Comparison of ENCODE assay signal across 15 cellular contexts in genomic region chr17:51224615-51225262, GRCh38. TPM values are rescaled to one million over a fixed set of nuclear protein-coding genes. Genes with fewer than 3 reads are reported as not detected.
A peak's percentile ranks its signal among the peaks of the same experiment; 100 is the strongest.
DNase-seq lines count a peak whose midpoint lies in the region; ATAC-seq and TF ChIP-seq lines count a peak whose summit lies in the region.
"Had no signal": no experiment of that assay in that cellular context is flagged by ENCODE, and none has a peak within 500 bp of the region (broad histone marks: within the 10 kb centered on the region; RNA-seq: fewer than 3 reads in every experiment).

No MANE protein-coding gene starts in this region.

- H3K27me3 ChIP-seq in endodermal cell (ENCODE audit: control insufficient read depth, insufficient read depth, low read length, poor library complexity, severe bottlenecking) = no peaks in the 10 kb centered on the region
- H3K27me3 ChIP-seq in parathyroid adenoma (ENCODE audit: control insufficient read depth, insufficient read depth, low read length) = no peaks in the 10 kb centered on the region
- H3K27me3 ChIP-seq: vagina had no signal

- H3K36me3 ChIP-seq in SK-N-MC (ENCODE audit: insufficient read depth, low read length) = peaks cover 39% of the 10 kb centered on the region
- H3K36me3 ChIP-seq in endodermal cell (ENCODE audit: control insufficient read depth, insufficient read depth, low read length) = peaks cover 40% of the 10 kb centered on the region
- no peaks in the 10 kb centered on the region for H3K36me3 ChIP-seq in parathyroid adenoma (ENCODE audit: control insufficient read depth, insufficient read depth, low read length)

- 88 to 92% methylated on average over 2 to 10 of the region's 10 CpGs for WGBS in endodermal cell (ENCODE audit: insufficient coverage in 1 of 2, insufficient read length in 1 of 2), 2 experiments

- TF ChIP-seq CTCF in endodermal cell (conservative IDR thresholded peaks at IDR 0.05) (no peak), parathyroid adenoma (IDR thresholded peaks at IDR 0.05) (no peak)

- H3K79me2 ChIP-seq in parathyroid adenoma = peaks cover 2% of the 10 kb centered on the region

- H3K4me1 Mint-ChIP-seq in activated naive CD4-positive, alpha-beta T cell treated with anti-CD3 and anti-CD28 coated beads, Interleukin-2, amount 10 ng/mL, durations not matched to agents 7 days and 5 days = peaks cover 22% of the 10 kb centered on the region
- peaks cover 12% of the 10 kb centered on the region for H3K4me1 Mint-ChIP-seq in endodermal cell

- H3K9me3 ChIP-seq in SK-N-MC (ENCODE audit: low read depth, low read length) (no peaks in the 10 kb centered on the region), endodermal cell (ENCODE audit: control insufficient read depth, low read length) (no peaks in the 10 kb centered on the region), parathyroid adenoma (ENCODE audit: control insufficient read depth, low read length) (no peaks in the 10 kb centered on the region)
- H3K9me3 ChIP-seq: HAP-1, vagina had no signal

- H3K9ac ChIP-seq in SK-N-MC (ENCODE audit: insufficient read length) (no peak overlapping the region), endodermal cell (ENCODE audit: extremely low read depth, low read length, poor library complexity, severe bottlenecking) (no peak overlapping the region), parathyroid adenoma (no peak overlapping the region)

- no peaks in the 10 kb centered on the region for H3K9me3 Mint-ChIP-seq in activated naive CD4-positive, alpha-beta T cell treated with anti-CD3 and anti-CD28 coated beads, Interleukin-2, amount 10 ng/mL, durations not matched to agents 7 days and 5 days
- no peaks in the 10 kb centered on the region for H3K9me3 Mint-ChIP-seq in activated naive CD4-positive, alpha-beta T cell treated with anti-CD3 and anti-CD28 coated beads, Interleukin-2, amount 50 U/mL, for 72 hours
- H3K9me3 Mint-ChIP-seq in endodermal cell = no peaks in the 10 kb centered on the region

- H3K36me3 Mint-ChIP-seq in activated naive CD4-positive, alpha-beta T cell treated with anti-CD3 and anti-CD28 coated beads, Interleukin-2, amount 10 ng/mL, durations not matched to agents 7 days and 5 days = peaks cover 32% of the 10 kb centered on the region
- no peaks in the 10 kb centered on the region for H3K36me3 Mint-ChIP-seq in activated naive CD4-positive, alpha-beta T cell treated with anti-CD3 and anti-CD28 coated beads, Interleukin-2, amount 50 U/mL, for 72 hours
- peaks cover 54% of the 10 kb centered on the region for H3K36me3 Mint-ChIP-seq in endodermal cell (ENCODE audit: low read depth)

- CTCF ChIA-PET in activated naive CD4-positive, alpha-beta T cell treated with anti-CD3 and anti-CD28 coated beads, Interleukin-2, amount 10 ng/mL, durations not matched to agents 7 days and 5 days (lab: Charles Lee) = no interaction called here

- H3K4me3 Mint-ChIP-seq in activated naive CD4-positive, alpha-beta T cell treated with anti-CD3 and anti-CD28 coated beads, Interleukin-2, amount 10 ng/mL, durations not matched to agents 7 days and 5 days = no peak overlapping the region
- no peak overlapping the region for H3K4me3 Mint-ChIP-seq in endodermal cell

- DNase-seq in activated naive CD4-positive, alpha-beta T cell treated with anti-CD3 and anti-CD28 coated beads, Interleukin-2, amount 10 ng/mL, durations not matched to agents 7 days and 5 days = no peak
- no peak for DNase-seq in activated naive CD4-positive, alpha-beta T cell treated with anti-CD3 and anti-CD28 coated beads, Interleukin-2, amount 50 U/mL, for 72 hours (ENCODE audit: low spot score in 2 of 2)
- no peak for DNase-seq in SK-N-MC (ENCODE audit: low read depth, low spot score)
- no peak for DNase-seq in endodermal cell
- DNase-seq in NCI-H510A (lab: John Stamatoyannopoulos, UW) = no peak
- DNase-seq in stimulated activated CD4-positive, alpha-beta T cell treated with anti-CD3 and anti-CD28 coated beads, Interleukin-15, amount 100 ng/mL, for 24 hours = no peak
- DNase-seq: activated CD4-positive, alpha-beta T cell treated with anti-CD3 and anti-CD28 coated beads for 48 hours; activated naive CD4-positive, alpha-beta T cell treated with anti-CD3 and anti-CD28 coated beads, Interleukin-2, amount 50 U/mL, for 16 hours; DMS79 treated with DMSO at 0.1 percent for 48 hours; kidney had no signal

- H3K4me2 ChIP-seq in parathyroid adenoma (ENCODE audit: low read length) = peak overlapping the region; percentile 38

- H3K4me3 ChIP-seq in SK-N-MC = no peak overlapping the region
- H3K4me3 ChIP-seq in endodermal cell (ENCODE audit: low read length) = no peak overlapping the region
- no peak overlapping the region for H3K4me3 ChIP-seq in parathyroid adenoma (ENCODE audit: low read depth, low read length)
- H3K4me3 ChIP-seq: coronary artery, HAP-1, vagina had no signal

- peak overlapping the region; percentile 34 for H3K27ac Mint-ChIP-seq in activated naive CD4-positive, alpha-beta T cell treated with anti-CD3 and anti-CD28 coated beads, Interleukin-2, amount 10 ng/mL, durations not matched to agents 7 days and 5 days
- H3K27ac Mint-ChIP-seq in activated naive CD4-positive, alpha-beta T cell treated with anti-CD3 and anti-CD28 coated beads, Interleukin-2, amount 50 U/mL, for 72 hours = no peak overlapping the region
- peak overlapping the region; percentile 35 for H3K27ac Mint-ChIP-seq in endodermal cell

- H2AFZ ChIP-seq in parathyroid adenoma = no peak overlapping the region

- H3K27ac ChIP-seq in SK-N-MC (peak overlapping the region; percentile 49), endodermal cell (ENCODE audit: low read depth, low read length) (no peak overlapping the region), parathyroid adenoma (peak overlapping the region; percentile 31)
- H3K27ac ChIP-seq: vagina had no signal

- no peaks in the 10 kb centered on the region for H3K27me3 Mint-ChIP-seq in activated naive CD4-positive, alpha-beta T cell treated with anti-CD3 and anti-CD28 coated beads, Interleukin-2, amount 10 ng/mL, durations not matched to agents 7 days and 5 days
- H3K27me3 Mint-ChIP-seq in endodermal cell (ENCODE audit: insufficient read depth) = no peaks in the 10 kb centered on the region

- H3K4me1 ChIP-seq in endodermal cell (ENCODE audit: control insufficient read depth, insufficient read depth, low read length) = no peaks in the 10 kb centered on the region
- peaks cover 5% of the 10 kb centered on the region for H3K4me1 ChIP-seq in parathyroid adenoma
- H3K4me1 ChIP-seq: HAP-1 had no signal

- no peak for ATAC-seq in activated naive CD4-positive, alpha-beta T cell treated with anti-CD3 and anti-CD28 coated beads, Interleukin-2, amount 50 U/mL, for 72 hours
- ATAC-seq in GM21786 (IDR thresholded peaks at IDR 0.05; ENCODE audit: unreplicated experiment) = no peak

RNA-seq across cellular contexts. Expression of gene MBTD1, which starts 35.1 kb away (rescaled TPM):
- total RNA-seq in activated naive CD4-positive, alpha-beta T cell treated with anti-CD3 and anti-CD28 coated beads, Interleukin-2, amount 50 U/mL, for 72 hours = 10 to 100 TPM; 11.3 to 16.5 TPM
- total RNA-seq in endodermal cell = 10 to 100 TPM; 33.6 to 37.7 TPM
- 38.5 TPM for polyA plus RNA-seq in endodermal cell (2013, experiment 1 of 2)
- 36.3 TPM for polyA plus RNA-seq in endodermal cell (2013, experiment 2 of 2)

RNA-seq across cellular contexts. Expression of gene UTP18, which starts 35.6 kb away (rescaled TPM):
- total RNA-seq in activated naive CD4-positive, alpha-beta T cell treated with anti-CD3 and anti-CD28 coated beads, Interleukin-2, amount 50 U/mL, for 72 hours = 10 to 100 TPM; 44.1 to 56.3 TPM
- total RNA-seq in endodermal cell = 10 to 100 TPM; 52.3 to 68.7 TPM
- polyA plus RNA-seq in endodermal cell (2013, experiment 1 of 2) = 51.1 TPM
- polyA plus RNA-seq in endodermal cell (2013, experiment 2 of 2) = 51.6 TPM

RNA-seq across cellular contexts. Expression of gene NME2, which starts 58.5 kb away (rescaled TPM):
- total RNA-seq in activated naive CD4-positive, alpha-beta T cell treated with anti-CD3 and anti-CD28 coated beads, Interleukin-2, amount 50 U/mL, for 72 hours = 100 to 1,000 TPM; 711 to 815 TPM
- 100 to 1,000 TPM; 560 to 707 TPM for total RNA-seq in endodermal cell
- polyA plus RNA-seq in endodermal cell (2013, experiment 1 of 2) = 337 TPM
- 326 TPM for polyA plus RNA-seq in endodermal cell (2013, experiment 2 of 2)

Comparison
In these comparisons a context has a peak if more than half of its experiments do, and no peak if none do; other contexts are left out.
1. H3K27ac Mint-ChIP-seq: peak in activated naive CD4-positive, alpha-beta T cell treated with anti-CD3 and anti-CD28 coated beads, Interleukin-2, amount 10 ng/mL, durations not matched to agents 7 days and 5 days (single experiment) and endodermal cell (single experiment); none in activated naive CD4-positive, alpha-beta T cell treated with anti-CD3 and anti-CD28 coated beads, Interleukin-2, amount 50 U/mL, for 72 hours (0 of 2).